ENCODE assay signal across 1 cellular context in genomic region chr16:19804538-19805323, GRCh38.
TF ChIP-seq lines count a peak whose summit lies in the region.

No MANE protein-coding gene starts in this region.

TF ChIP-seq in HepG2, 621 proteins besides CTCF, POLR2A, EP300 and RAD21 (continued from another document):
- TF ChIP-seq, protein P1, sequence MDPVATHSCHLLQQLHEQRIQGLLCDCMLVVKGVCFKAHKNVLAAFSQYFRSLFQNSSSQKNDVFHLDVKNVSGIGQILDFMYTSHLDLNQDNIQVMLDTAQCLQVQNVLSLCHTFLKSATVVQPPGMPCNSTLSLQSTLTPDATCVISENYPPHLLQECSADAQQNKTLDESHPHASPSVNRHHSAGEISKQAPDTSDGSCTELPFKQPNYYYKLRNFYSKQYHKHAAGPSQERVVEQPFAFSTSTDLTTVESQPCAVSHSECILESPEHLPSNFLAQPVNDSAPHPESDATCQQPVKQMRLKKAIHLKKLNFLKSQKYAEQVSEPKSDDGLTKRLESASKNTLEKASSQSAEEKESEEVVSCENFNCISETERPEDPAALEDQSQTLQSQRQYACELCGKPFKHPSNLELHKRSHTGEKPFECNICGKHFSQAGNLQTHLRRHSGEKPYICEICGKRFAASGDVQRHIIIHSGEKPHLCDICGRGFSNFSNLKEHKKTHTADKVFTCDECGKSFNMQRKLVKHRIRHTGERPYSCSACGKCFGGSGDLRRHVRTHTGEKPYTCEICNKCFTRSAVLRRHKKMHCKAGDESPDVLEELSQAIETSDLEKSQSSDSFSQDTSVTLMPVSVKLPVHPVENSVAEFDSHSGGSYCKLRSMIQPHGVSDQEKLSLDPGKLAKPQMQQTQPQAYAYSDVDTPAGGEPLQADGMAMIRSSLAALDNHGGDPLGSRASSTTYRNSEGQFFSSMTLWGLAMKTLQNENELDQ (CRISPR knock-in tag; IDR thresholded peaks at IDR 0.05; ENCODE audit: borderline replicate concordance), result no peak
- no peak for TF ChIP-seq CBX2 (IDR thresholded peaks at IDR 0.05; ENCODE audit: low read depth, low read length)
- no peak for TF ChIP-seq CBX2 (CRISPR knock-in tag; IDR thresholded peaks at IDR 0.05; ENCODE audit: low read depth)
- no peak for TF ChIP-seq HNRNPL (IDR thresholded peaks at IDR 0.05; ENCODE audit: low read depth, low read length)
- TF ChIP-seq FOXA3 (CRISPR knock-in tag; IDR thresholded peaks at IDR 0.05), result no peak
- no peak for TF ChIP-seq ZBTB42 (CRISPR knock-in tag; IDR thresholded peaks at IDR 0.05)
- TF ChIP-seq PHF21A (CRISPR knock-in tag; IDR thresholded peaks at IDR 0.05), result no peak
- TF ChIP-seq, protein P2, sequence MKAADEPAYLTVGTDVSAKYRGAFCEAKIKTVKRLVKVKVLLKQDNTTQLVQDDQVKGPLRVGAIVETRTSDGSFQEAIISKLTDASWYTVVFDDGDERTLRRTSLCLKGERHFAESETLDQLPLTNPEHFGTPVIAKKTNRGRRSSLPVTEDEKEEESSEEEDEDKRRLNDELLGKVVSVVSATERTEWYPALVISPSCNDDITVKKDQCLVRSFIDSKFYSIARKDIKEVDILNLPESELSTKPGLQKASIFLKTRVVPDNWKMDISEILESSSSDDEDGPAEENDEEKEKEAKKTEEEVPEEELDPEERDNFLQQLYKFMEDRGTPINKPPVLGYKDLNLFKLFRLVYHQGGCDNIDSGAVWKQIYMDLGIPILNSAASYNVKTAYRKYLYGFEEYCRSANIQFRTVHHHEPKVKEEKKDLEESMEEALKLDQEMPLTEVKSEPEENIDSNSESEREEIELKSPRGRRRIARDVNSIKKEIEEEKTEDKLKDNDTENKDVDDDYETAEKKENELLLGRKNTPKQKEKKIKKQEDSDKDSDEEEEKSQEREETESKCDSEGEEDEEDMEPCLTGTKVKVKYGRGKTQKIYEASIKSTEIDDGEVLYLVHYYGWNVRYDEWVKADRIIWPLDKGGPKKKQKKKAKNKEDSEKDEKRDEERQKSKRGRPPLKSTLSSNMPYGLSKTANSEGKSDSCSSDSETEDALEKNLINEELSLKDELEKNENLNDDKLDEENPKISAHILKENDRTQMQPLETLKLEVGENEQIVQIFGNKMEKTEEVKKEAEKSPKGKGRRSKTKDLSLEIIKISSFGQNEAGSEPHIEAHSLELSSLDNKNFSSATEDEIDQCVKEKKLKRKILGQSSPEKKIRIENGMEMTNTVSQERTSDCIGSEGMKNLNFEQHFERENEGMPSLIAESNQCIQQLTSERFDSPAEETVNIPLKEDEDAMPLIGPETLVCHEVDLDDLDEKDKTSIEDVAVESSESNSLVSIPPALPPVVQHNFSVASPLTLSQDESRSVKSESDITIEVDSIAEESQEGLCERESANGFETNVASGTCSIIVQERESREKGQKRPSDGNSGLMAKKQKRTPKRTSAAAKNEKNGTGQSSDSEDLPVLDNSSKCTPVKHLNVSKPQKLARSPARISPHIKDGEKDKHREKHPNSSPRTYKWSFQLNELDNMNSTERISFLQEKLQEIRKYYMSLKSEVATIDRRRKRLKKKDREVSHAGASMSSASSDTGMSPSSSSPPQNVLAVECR (CRISPR knock-in tag; IDR thresholded peaks at IDR 0.05; ENCODE audit: borderline replicate concordance), result no peak
- no peak for TF ChIP-seq GFI1 (CRISPR knock-in tag; IDR thresholded peaks at IDR 0.05; ENCODE audit: borderline replicate concordance)
- TF ChIP-seq HDAC1 (CRISPR knock-in tag; IDR thresholded peaks at IDR 0.05), result no peak
- no peak for TF ChIP-seq SMYD3 (CRISPR knock-in tag; IDR thresholded peaks at IDR 0.05)
- TF ChIP-seq FOSL1 (CRISPR knock-in tag; IDR thresholded peaks at IDR 0.05; ENCODE audit: borderline replicate concordance), result no peak
- no peak for TF ChIP-seq LCORL (IDR thresholded peaks at IDR 0.05)
- no peak for TF ChIP-seq LCORL (CRISPR knock-in tag; IDR thresholded peaks at IDR 0.05)
